ENCODE assay signal across 9 cellular contexts in the genomic region with DNA sequence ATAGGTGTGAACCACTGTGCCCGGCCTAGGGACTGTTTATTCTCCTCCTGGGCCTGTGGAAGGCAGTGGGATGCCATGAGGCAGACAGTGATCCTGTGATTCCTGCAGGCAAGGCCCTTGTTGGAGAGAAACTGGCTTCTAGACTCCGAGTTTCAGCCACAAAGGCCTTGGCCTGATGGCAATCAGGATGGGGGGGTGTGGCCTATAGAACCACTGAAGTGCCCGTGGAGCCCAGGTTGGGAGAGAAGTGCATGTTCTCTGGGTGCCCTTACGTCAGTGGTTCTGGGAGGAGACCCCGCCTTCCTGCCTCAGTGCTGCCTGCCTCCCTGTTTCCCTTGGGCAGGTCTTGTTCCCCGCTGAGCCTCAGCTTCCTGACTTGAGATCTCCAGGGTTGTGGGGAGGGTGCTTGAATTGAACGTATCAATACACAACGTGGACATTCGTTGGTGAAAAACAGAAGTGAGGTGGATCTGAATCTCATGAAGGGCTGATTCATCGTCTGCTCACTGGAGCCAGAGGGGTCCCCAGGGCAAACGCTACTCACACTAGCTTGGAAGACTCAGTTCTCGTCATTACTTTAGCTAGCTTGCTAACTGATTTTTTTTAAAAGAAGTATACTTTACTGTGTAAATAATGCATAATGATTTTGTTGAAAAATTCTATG. TPM values are rescaled to one million over a fixed set of nuclear protein-coding genes. Genes with fewer than 3 reads are reported as not detected.
DNase-seq lines count a peak whose midpoint lies in the region; ATAC-seq and TF ChIP-seq lines count a peak whose summit lies in the region.
"Had no signal": no experiment of that assay in that cellular context is flagged by ENCODE, and none has a peak within 500 bp of the region (broad histone marks: within the 10 kb centered on the region; RNA-seq: fewer than 3 reads in every experiment).

No MANE protein-coding gene starts in this region.

- no peaks in the 10 kb centered on the region for H3K9me3 ChIP-seq in skeletal muscle satellite cell (replicated peaks; ENCODE audit: low read length)

- peaks cover 81 to 88% (median 83%) of the 10 kb centered on the region in 3 donors for H3K4me1 Mint-ChIP-seq in T-cell

- ATAC-seq in T-cell (replicated peaks in 1 of 4) (no peak), GM18517 (IDR thresholded peaks at IDR 0.05; ENCODE audit: unreplicated experiment) (no peak)

- H3K27me3 Mint-ChIP-seq in T-cell = no peaks in the 10 kb centered on the region

- H3K4me1 ChIP-seq in skeletal muscle satellite cell (ENCODE audit: control insufficient read depth, insufficient read depth, low read length) = peaks cover 70% of the 10 kb centered on the region

- CTCF ChIA-PET in T-cell (lab: Charles Lee) = interaction anchor here in 1 of 2 donors (0.6 to 1.0 kb wide), 3 partner anchors 10 to 1698 kb away, joined by 3 to 5 read pairs (median 3); no protein-coding TSS in a partner anchor

- TF ChIP-seq CTCF in GM12865 (IDR thresholded peaks at IDR 0.05; ENCODE audit: insufficient read depth, low read depth, low read length, missing control alignments) = no peak
- no peak for TF ChIP-seq CTCF in epithelial cell of esophagus (IDR thresholded peaks at IDR 0.05; ENCODE audit: insufficient read depth, low read depth, low read length, missing control alignments)

- peak overlapping the region; percentile 62 for H3K9ac ChIP-seq in skeletal muscle satellite cell (ENCODE audit: low read depth, low read length)

- peak overlapping the region; percentile 34 for H3K4me2 ChIP-seq in skeletal muscle satellite cell (ENCODE audit: low read length)

- H3K4me3 ChIP-seq in GM12865 (ENCODE audit: low read depth, low read length) (no peak overlapping the region), epithelial cell of esophagus (ENCODE audit: low read length) (no peak overlapping the region), skeletal muscle satellite cell (ENCODE audit: low read length) (no peak overlapping the region)

- no peaks in the 10 kb centered on the region for H3K27me3 ChIP-seq in skeletal muscle satellite cell (ENCODE audit: control insufficient read depth, insufficient read depth, low read length)

- intact Hi-C loops in head of caudate nucleus (cut with DNase I) = no loop called here

- DNase-seq in GM12865 (ENCODE audit: low read depth) (peak; percentile 68), T-cell (no peak), epithelial cell of esophagus (ENCODE audit: low read depth) (peak; percentile 53), head of caudate nucleus (no peak), NCI-H2171 (lab: John Stamatoyannopoulos, UW) (no peak)
- no peak for DNase-seq in stimulated activated CD4-positive, alpha-beta T cell treated with anti-CD3 and anti-CD28 coated beads, Interleukin-4, amount 100 ng/mL, for 1 hour
- DNase-seq: kidney glomerular epithelial cell had no signal

- peak overlapping the region in 1 of 3 donors; percentile 75 for H3K4me3 Mint-ChIP-seq in T-cell

- peak overlapping the region; percentile 99 for H3K27ac Mint-ChIP-seq in T-cell

- H3K36me3 Mint-ChIP-seq in T-cell = peaks cover 8% of the 10 kb centered on the region

- H3K36me3 ChIP-seq in skeletal muscle satellite cell (ENCODE audit: insufficient read depth, low read length) = peaks cover 6% of the 10 kb centered on the region

- POLR2A ChIA-PET in T-cell (lab: Charles Lee) = no interaction called here

- no peaks in the 10 kb centered on the region for H3K9me3 Mint-ChIP-seq in T-cell

RNA-seq across cellular contexts. Expression of gene IRAK2, which starts 31.8 kb away (rescaled TPM):
- total RNA-seq in T-cell = 1 to 10 TPM; 2.9 to 5.0 (median 3.7) TPM
- total RNA-seq in skeletal muscle satellite cell (2012; rRNA removed) = 10.9 and 15.7 TPM in 2 replicates

RNA-seq across cellular contexts. Expression of gene TATDN2, which starts 51.7 kb away (rescaled TPM):
- 10 to 100 TPM; 58.9 to 82.3 (median 79.9) TPM for total RNA-seq in T-cell
- 13.4 and 21.6 TPM in 2 replicates for total RNA-seq in skeletal muscle satellite cell (2012; rRNA removed)

RNA-seq across cellular contexts. Expression of gene VHL, which starts 54.9 kb away (rescaled TPM):
- 10 to 100 TPM; 57.2 to 75.0 (median 59.8) TPM for total RNA-seq in T-cell
- total RNA-seq in skeletal muscle satellite cell (2012; rRNA removed) = 22.5 and 29.4 TPM in 2 replicates

Comparison
In these comparisons a context has a peak if more than half of its experiments do, and no peak if none do; other contexts are left out.
1. DNase-seq: peak in GM12865 (single experiment) and epithelial cell of esophagus (single experiment); none in T-cell (0 of 34), head of caudate nucleus (0 of 42), stimulated activated CD4-positive, alpha-beta T cell treated with anti-CD3 and anti-CD28 coated beads, Interleukin-4, amount 100 ng/mL, for 1 hour (single experiment) and NCI-H2171 (single experiment).